8 cellular contexts compared by ENCODE assay signal in the genomic region with DNA sequence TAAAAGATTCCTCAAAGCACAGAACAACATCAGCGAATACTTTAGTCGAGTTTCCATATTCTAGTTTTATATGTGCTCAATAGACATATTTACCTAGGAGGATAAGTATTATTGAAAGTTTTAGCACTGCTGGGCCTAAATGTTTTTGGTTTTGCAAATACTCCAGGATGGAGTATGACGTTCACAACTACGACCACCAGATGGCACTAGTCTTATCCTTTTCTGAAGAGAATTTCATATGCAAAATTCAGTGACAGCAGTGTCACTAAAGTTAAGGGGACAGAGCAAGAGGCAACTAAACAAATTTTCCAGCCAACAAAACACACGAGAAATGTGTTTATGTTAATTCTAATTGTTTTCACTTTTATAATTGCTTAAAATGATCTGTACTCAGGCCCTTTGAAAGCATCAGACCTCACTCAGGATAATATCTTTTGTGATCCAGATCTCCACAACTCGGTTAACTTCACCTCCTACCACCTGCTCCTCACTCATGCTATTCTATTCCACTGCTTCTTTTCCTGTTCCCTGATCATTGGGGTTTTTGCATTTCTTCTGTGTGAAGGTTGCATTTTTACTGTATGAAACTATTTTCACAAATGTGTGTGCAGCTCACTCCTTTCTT.
DNase-seq lines count a peak whose midpoint lies in the region; ATAC-seq and TF ChIP-seq lines count a peak whose summit lies in the region.

No MANE protein-coding gene starts in this region.

- peak; percentile 81 for TF ChIP-seq CTCF in 22Rv1 (IDR thresholded peaks at IDR 0.05)
- peak; percentile 56 for TF ChIP-seq CTCF in GM12864 (IDR thresholded peaks at IDR 0.05; ENCODE audit: low read depth, low read length, missing control alignments)
- TF ChIP-seq CTCF in HFF-Myc (IDR thresholded peaks at IDR 0.05; ENCODE audit: low read depth, low read length, missing control alignments), result peak; percentile 64
- TF ChIP-seq CTCF in LNCAP (IDR thresholded peaks at IDR 0.05), result peak; percentile 68
- peak; percentile 61 for TF ChIP-seq CTCF in cardiac fibroblast (IDR thresholded peaks at IDR 0.05; ENCODE audit: low read depth, low read length)

- DNase-seq in GM12864 (ENCODE audit: low read depth) (peak; percentile 49), HFF-Myc (ENCODE audit: extremely low read depth, low read depth) (peak; percentile 24), RKO (ENCODE audit: low spot score) (peak; percentile 69), cardiac fibroblast (ENCODE audit: low read depth in 2 of 2) (peak; percentile 67 to 73), left lobe of liver (ENCODE audit: low spot score) (no peak), stromal cell of bone marrow (ENCODE audit: low read depth) (peak; percentile 21)

- H3K27ac ChIP-seq in 22Rv1, result no peak overlapping the region

- peak; percentile 84 for ATAC-seq in left lobe of liver

- H3K4me3 ChIP-seq in GM12864 (ENCODE audit: low read depth, low read length), result no peak overlapping the region
- H3K4me3 ChIP-seq in HFF-Myc (replicated peaks; ENCODE audit: low read depth, low read length), result no peak overlapping the region
- no peak overlapping the region for H3K4me3 ChIP-seq in cardiac fibroblast (replicated peaks in 1 of 2; ENCODE audit: low read depth in 2 of 2, low read length in 2 of 2)
